8 cellular contexts compared by ENCODE assay signal in the genomic region with DNA sequence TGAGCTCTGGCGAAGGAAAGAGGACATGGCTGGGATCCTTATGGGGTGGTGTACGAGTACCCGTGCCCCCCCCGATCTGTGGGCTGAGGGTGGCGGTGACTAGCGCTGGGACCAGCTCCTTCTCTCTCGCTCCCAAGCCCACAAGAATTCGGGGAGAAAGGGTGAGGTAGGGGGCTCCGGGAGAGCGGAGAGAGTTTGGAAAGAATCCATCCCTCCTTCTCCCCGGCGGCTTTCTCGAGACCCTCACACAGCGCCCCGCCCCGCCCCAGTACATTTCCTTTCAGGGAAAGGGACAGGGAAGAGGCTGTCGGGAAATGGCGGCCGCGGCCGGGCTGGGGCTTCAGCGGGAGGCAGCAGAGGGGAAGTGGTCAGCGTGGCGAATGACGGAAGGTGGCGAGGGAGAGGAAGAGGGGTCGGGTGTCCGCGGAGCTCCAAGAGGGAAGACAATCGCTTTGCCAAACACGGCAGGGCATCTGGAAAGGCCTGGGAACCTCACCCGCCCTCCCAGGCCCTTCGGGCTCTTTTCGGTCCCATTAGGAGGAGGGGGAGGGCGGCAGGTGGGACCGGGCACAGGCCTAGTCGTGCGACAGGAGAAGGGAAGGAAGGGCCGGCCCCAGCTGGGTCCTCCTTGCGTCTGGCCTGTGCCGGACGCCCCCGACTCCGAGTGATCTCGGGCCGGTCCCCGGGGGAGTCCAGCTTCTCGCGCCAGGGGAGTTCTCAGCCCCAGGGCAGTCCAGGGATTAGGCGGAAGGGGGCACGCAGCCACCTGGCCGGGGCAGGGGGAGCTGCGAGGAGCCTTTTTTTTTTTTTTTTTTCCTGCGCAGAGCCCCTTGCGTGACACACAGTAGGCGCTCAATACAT. TPM values are rescaled to one million over a fixed set of nuclear protein-coding genes. Genes with fewer than 3 reads are reported as not detected.
DNase-seq lines count a peak whose midpoint lies in the region; ATAC-seq, FAIRE-seq and TF ChIP-seq lines count a peak whose summit lies in the region.

No MANE protein-coding gene starts in this region.

- H3K9me3 Mint-ChIP-seq in HFFc6 = no peaks in the 10 kb centered on the region
- H3K9me3 Mint-ChIP-seq in activated naive CD8-positive, alpha-beta T cell treated with anti-CD3 and anti-CD28 coated beads, Interleukin-2, amount 10 ng/mL, durations not matched to agents 7 days and 5 days = no peaks in the 10 kb centered on the region

- peaks cover 4% of the 10 kb centered on the region for H3K4me1 ChIP-seq in ovary (ENCODE audit: insufficient read depth)

- H3K27ac Mint-ChIP-seq in HFFc6 = peak overlapping the region; percentile 96
- H3K27ac Mint-ChIP-seq in activated naive CD8-positive, alpha-beta T cell treated with anti-CD3 and anti-CD28 coated beads, Interleukin-2, amount 10 ng/mL, durations not matched to agents 7 days and 5 days = peak overlapping the region; percentile 94

- POLR2A ChIA-PET in activated naive CD8-positive, alpha-beta T cell treated with anti-CD3 and anti-CD28 coated beads, Interleukin-2, amount 10 ng/mL, durations not matched to agents 7 days and 5 days (lab: Charles Lee) = interaction anchor here (0.5 to 2.0 kb wide), 3 partner anchors 9 to 501 kb away, joined by 3 to 13 read pairs (median 3); a partner anchor contains a TSS

- H3K4me3 ChIP-seq in ovary = peak overlapping the region; percentile 55

- H3K36me3 Mint-ChIP-seq in HFFc6 (ENCODE audit: low read depth) = no peaks in the 10 kb centered on the region; the same call in 1 of the 2 replicates
- H3K36me3 Mint-ChIP-seq in activated naive CD8-positive, alpha-beta T cell treated with anti-CD3 and anti-CD28 coated beads, Interleukin-2, amount 10 ng/mL, durations not matched to agents 7 days and 5 days = peaks cover 4% of the 10 kb centered on the region

- H3K4me1 Mint-ChIP-seq in HFFc6 (ENCODE audit: low read depth) = peaks cover 43% of the 10 kb centered on the region
- peaks cover 21% of the 10 kb centered on the region for H3K4me1 Mint-ChIP-seq in activated naive CD8-positive, alpha-beta T cell treated with anti-CD3 and anti-CD28 coated beads, Interleukin-2, amount 10 ng/mL, durations not matched to agents 7 days and 5 days

- TF ChIP-seq POLR2A in ovary (IDR thresholded peaks at IDR 0.05) = no peak

- no peaks in the 10 kb centered on the region for H3K36me3 ChIP-seq in ovary

- intact Hi-C loops in Right ventricle myocardium inferior (cut with DNase I) = loop anchor here (2.0 to 10.0 kb wide), 3 partner anchors 134 to 517 kb away; a partner anchor contains a TSS
- intact Hi-C loops in ovary (cut with DNase I) = loop anchor here in 1 of 4 donors (5.0 to 10.0 kb wide), 2 partner anchors 67 to 379 kb away; a partner anchor contains a TSS

- DNase-seq in GM10266 (ENCODE audit: extremely low spot score) (peak; percentile 14), HFFc6 (no peak), NOMO-1 (lab: John Stamatoyannopoulos, UW; ENCODE audit: unreplicated experiment in 2 of 2) (peak; percentile 15 to 31), Right ventricle myocardium inferior (ENCODE audit: missing footprints) (peak; percentile 91), ovary (peak; percentile 58 to 77 (median 68)), HTR-8/SVneo (ENCODE audit: insufficient read length, low spot score) (no peak)
- peak; percentile 52 for DNase-seq in activated naive CD8-positive, alpha-beta T cell treated with anti-CD3 and anti-CD28 coated beads, Interleukin-2, amount 10 ng/mL, durations not matched to agents 7 days and 5 days

- WGBS in ovary, 3 donors = 19 to 33% (median 30%) methylated on average over 52 to 56 of the region's 56 CpGs

- no peak for FAIRE-seq in HTR-8/SVneo (lab: Jason Lieb, UNC)

- H3K4me3 Mint-ChIP-seq in HFFc6 = peak overlapping the region; percentile 92
- peak overlapping the region; percentile 91 for H3K4me3 Mint-ChIP-seq in activated naive CD8-positive, alpha-beta T cell treated with anti-CD3 and anti-CD28 coated beads, Interleukin-2, amount 10 ng/mL, durations not matched to agents 7 days and 5 days

- H3K27ac ChIP-seq in ovary = peak overlapping the region; percentile 93 to 94

- no peaks in the 10 kb centered on the region; the same call in 1 of the 2 replicates for H3K27me3 Mint-ChIP-seq in HFFc6 (ENCODE audit: insufficient read depth)
- no peaks in the 10 kb centered on the region for H3K27me3 Mint-ChIP-seq in activated naive CD8-positive, alpha-beta T cell treated with anti-CD3 and anti-CD28 coated beads, Interleukin-2, amount 10 ng/mL, durations not matched to agents 7 days and 5 days

- no peak for TF ChIP-seq EP300 in ovary (IDR thresholded peaks at IDR 0.05)

- peak; percentile 70 for ATAC-seq in activated naive CD8-positive, alpha-beta T cell treated with anti-CD3 and anti-CD28 coated beads, Interleukin-2, amount 10 ng/mL, durations not matched to agents 7 days and 5 days (ENCODE audit: low read depth)
- ATAC-seq in Right ventricle myocardium inferior (peak; percentile 93), HG02763 (IDR thresholded peaks at IDR 0.05; ENCODE audit: unreplicated experiment) (no peak)

- H3K27me3 ChIP-seq in ovary = no peaks in the 10 kb centered on the region

- H3K9me3 ChIP-seq in ovary = no peaks in the 10 kb centered on the region

- TF ChIP-seq CTCF in GM10266 (IDR thresholded peaks at IDR 0.05; ENCODE audit: control insufficient read depth, insufficient read depth, low read depth, missing control alignments) = no peak
- TF ChIP-seq CTCF in HFFc6 (IDR thresholded peaks at IDR 0.05) = no peak
- no peak for TF ChIP-seq CTCF in ovary (IDR thresholded peaks at IDR 0.05)

RNA-seq across cellular contexts. Expression of a gene that starts 10.2 kb away (rescaled TPM):
- 10 to 100 TPM; 60.5 to 74.5 (median 68.1) TPM for total RNA-seq in HFFc6 (2021; fragmentation: NEBNext Ultra II Directional; extraction: Animal tissue kit (Norgen Biotek cat#: 25700))
- total RNA-seq in activated naive CD8-positive, alpha-beta T cell treated with anti-CD3 and anti-CD28 coated beads, Interleukin-2, amount 10 ng/mL, durations not matched to agents 7 days and 5 days = 10 to 100 TPM; 36.9 to 41.1 TPM
- 53.5 TPM for total RNA-seq in Right ventricle myocardium inferior
- total RNA-seq in ovary = 10 to 100 TPM; 46.4 to 79.6 (median 63.3) TPM
- 10 to 100 TPM; 52.9 to 73.1 TPM for polyA plus RNA-seq in ovary

RNA-seq across cellular contexts. Expression of a gene that starts 10.5 kb away (rescaled TPM):
- total RNA-seq in HFFc6 (2021; fragmentation: NEBNext Ultra II Directional; extraction: Animal tissue kit (Norgen Biotek cat#: 25700)) = 10 to 100 TPM; 40.3 to 65.8 (median 45.0) TPM
- 10 to 100 TPM; 27.7 to 32.5 TPM for total RNA-seq in activated naive CD8-positive, alpha-beta T cell treated with anti-CD3 and anti-CD28 coated beads, Interleukin-2, amount 10 ng/mL, durations not matched to agents 7 days and 5 days
- total RNA-seq in Right ventricle myocardium inferior (12.6 TPM), ovary (10 to 100 TPM; 10.1 to 21.5 (median 15.8) TPM)
- 10 to 100 TPM; 17.0 to 29.9 TPM for polyA plus RNA-seq in ovary

RNA-seq across cellular contexts. Expression of a gene that starts 27.4 kb away (rescaled TPM):
- 100 to 1,000 TPM; 127 to 361 (median 160) TPM for total RNA-seq in HFFc6 (2021; fragmentation: NEBNext Ultra II Directional; extraction: Animal tissue kit (Norgen Biotek cat#: 25700))
- 100 to 1,000 TPM; 271 to 325 TPM for total RNA-seq in activated naive CD8-positive, alpha-beta T cell treated with anti-CD3 and anti-CD28 coated beads, Interleukin-2, amount 10 ng/mL, durations not matched to agents 7 days and 5 days
- total RNA-seq in Right ventricle myocardium inferior = 78.1 TPM
- total RNA-seq in ovary = 1,000 to 10,000 TPM in 1 of 7 donors, 100 to 1,000 TPM in 6; 405 to 2,882 (median 518) TPM
- 1,000 to 10,000 TPM; 3,045 to 5,275 TPM for polyA plus RNA-seq in ovary

RNA-seq across cellular contexts. Expression of a gene that starts 32.2 kb away (rescaled TPM):
- total RNA-seq in HFFc6 (2021; fragmentation: NEBNext Ultra II Directional; extraction: Animal tissue kit (Norgen Biotek cat#: 25700)) = not detected
- 1 to 10 TPM in 1 of 2 experiments, under 1 TPM in 1; 0.48 to 1.1 TPM for total RNA-seq in activated naive CD8-positive, alpha-beta T cell treated with anti-CD3 and anti-CD28 coated beads, Interleukin-2, amount 10 ng/mL, durations not matched to agents 7 days and 5 days
- total RNA-seq in Right ventricle myocardium inferior (5.4 TPM), ovary (1 to 10 TPM in 5 of 7 donors, under 1 TPM in 2; 0.81 to 4.3 (median 1.3) TPM)
- 1 to 10 TPM in 1 of 2 donors, under 1 TPM in 1; 0.81 to 7.5 TPM for polyA plus RNA-seq in ovary

Comparison
In these comparisons a context has a peak if more than half of its experiments do, and no peak if none do; other contexts are left out.
1. DNase-seq: peak in GM10266 (single experiment), NOMO-1 (2 of 2), activated naive CD8-positive, alpha-beta T cell treated with anti-CD3 and anti-CD28 coated beads, Interleukin-2, amount 10 ng/mL, durations not matched to agents 7 days and 5 days (single experiment), Right ventricle myocardium inferior (single experiment) and ovary (5 of 5); none in HFFc6 (single experiment) and HTR-8/SVneo (single experiment).